Comparison of ENCODE assay signal across 9 cellular contexts in genomic region chr3:122578110-122578740, GRCh38. TPM values are rescaled to one million over a fixed set of nuclear protein-coding genes. Genes with fewer than 3 reads are reported as not detected.
DNase-seq lines count a peak whose midpoint lies in the region; ATAC-seq and TF ChIP-seq lines count a peak whose summit lies in the region.
"Had no signal": no experiment of that assay in that cellular context is flagged by ENCODE, and none has a peak within 500 bp of the region (broad histone marks: within the 10 kb centered on the region; RNA-seq: fewer than 3 reads in every experiment).

No MANE protein-coding gene starts in this region.

- H3K27me3 ChIP-seq in endodermal cell (ENCODE audit: control insufficient read depth, insufficient read depth, low read length, poor library complexity, severe bottlenecking) (no peaks in the 10 kb centered on the region), prostate gland (replicated peaks; ENCODE audit: insufficient read depth) (no peaks in the 10 kb centered on the region), thyroid gland (no peaks in the 10 kb centered on the region)

- DNase-seq in Kasumi-1 (lab: John Stamatoyannopoulos, UW) (peak; percentile 14 to 27), endodermal cell (no peak), prostate gland (ENCODE audit: low spot score) (no peak), thyroid gland (no peak)

- TF ChIP-seq POLR2A in prostate gland (IDR thresholded peaks at IDR 0.05) (no peak), thyroid gland (IDR thresholded peaks at IDR 0.05) (no peak)

- no peak overlapping the region for H3K4me3 ChIP-seq in endodermal cell (ENCODE audit: low read length)
- H3K4me3 ChIP-seq in prostate gland: peak overlapping the region; percentile 23 to 33
- H3K4me3 ChIP-seq in thyroid gland (replicated peaks in 1 of 3): peak overlapping the region in 1 of 3 donors; percentile 38

- H3K9me3 Mint-ChIP-seq in endodermal cell: peaks cover 20% of the 10 kb centered on the region

- H3K9ac ChIP-seq in ES-I3 (ENCODE audit: low read depth, low read length) (peak overlapping the region; percentile 44; the same call in 1 of the 2 replicates), endodermal cell (ENCODE audit: extremely low read depth, low read length, poor library complexity, severe bottlenecking) (no peak overlapping the region)

- H3K4me1 ChIP-seq in ES-I3 (ENCODE audit: insufficient read depth, low read length) (peaks cover 4% of the 10 kb centered on the region), endodermal cell (ENCODE audit: control insufficient read depth, insufficient read depth, low read length) (no peaks in the 10 kb centered on the region), prostate gland (replicated peaks) (no peaks in the 10 kb centered on the region), thyroid gland (peaks cover 0 to 3% of the 10 kb centered on the region in 2 donors)

- no peak for TF ChIP-seq CTCF in endodermal cell (conservative IDR thresholded peaks at IDR 0.05)
- no peak for TF ChIP-seq CTCF in prostate gland (IDR thresholded peaks at IDR 0.05)
- TF ChIP-seq CTCF in thyroid gland (IDR thresholded peaks at IDR 0.05): no peak

- no peak overlapping the region for H3K27ac ChIP-seq in endodermal cell (ENCODE audit: low read depth, low read length)
- no peak overlapping the region for H3K27ac ChIP-seq in prostate gland
- no peak overlapping the region for H3K27ac ChIP-seq in thyroid gland

- intact Hi-C loops in prostate gland (cut with DNase I) (no loop called here), thyroid gland (cut with DNase I) (no loop called here)

- peaks cover 21% of the 10 kb centered on the region for H3K27me3 Mint-ChIP-seq in endodermal cell (ENCODE audit: insufficient read depth)

- peak overlapping the region; percentile 63 for H3K4me3 Mint-ChIP-seq in endodermal cell

- H3K27ac Mint-ChIP-seq in endodermal cell: no peak overlapping the region

- WGBS in endodermal cell (ENCODE audit: insufficient coverage in 1 of 2, insufficient read length in 1 of 2), 2 experiments: 82 to 92% methylated on average over 2 to 4 of the region's 5 CpGs
- 51% methylated on average over 5 of the region's 5 CpGs for WGBS in prostate gland
- WGBS in thyroid gland, 2 donors: 74% methylated on average over 5 of the region's 5 CpGs

- H3K36me3 Mint-ChIP-seq in endodermal cell (ENCODE audit: low read depth): peaks cover 5% of the 10 kb centered on the region

- ATAC-seq in HG02938 (IDR thresholded peaks at IDR 0.05; ENCODE audit: unreplicated experiment) (no peak), HG02588 (IDR thresholded peaks at IDR 0.05; ENCODE audit: unreplicated experiment) (no peak), esophagus mucosa (no peak)
- ATAC-seq: Panc1 had no signal

- H3K36me3 ChIP-seq in ES-I3 (ENCODE audit: insufficient read depth, low read length) (no peaks in the 10 kb centered on the region), endodermal cell (ENCODE audit: control insufficient read depth, insufficient read depth, low read length) (no peaks in the 10 kb centered on the region), prostate gland (no peaks in the 10 kb centered on the region), thyroid gland (no peaks in the 10 kb centered on the region)

- no peaks in the 10 kb centered on the region for H3K4me1 Mint-ChIP-seq in endodermal cell

- H3K9me3 ChIP-seq in ES-I3 (ENCODE audit: control insufficient read depth, insufficient read depth, low read length): peaks cover 7% of the 10 kb centered on the region
- peaks cover 23% of the 10 kb centered on the region for H3K9me3 ChIP-seq in endodermal cell (ENCODE audit: control insufficient read depth, low read length)
- no peaks in the 10 kb centered on the region for H3K9me3 ChIP-seq in prostate gland
- no peaks in the 10 kb centered on the region for H3K9me3 ChIP-seq in thyroid gland

RNA-seq across cellular contexts. Expression of gene PARP15, which starts 0.8 kb away (rescaled TPM):
- total RNA-seq in endodermal cell (under 1 TPM; 0.18 to 0.44 TPM), prostate gland (1 to 10 TPM in 1 of 2 donors, under 1 TPM in 1; 0.23 to 2.7 TPM), thyroid gland (1 to 10 TPM; 1.2 to 2.3 (median 1.6) TPM), esophagus mucosa (0.56 TPM)
- polyA plus RNA-seq in endodermal cell (2013, experiment 1 of 2): not detected
- not detected for polyA plus RNA-seq in endodermal cell (2013, experiment 2 of 2)

RNA-seq across cellular contexts. Expression of gene DTX3L, which starts 14.1 kb away (rescaled TPM):
- total RNA-seq in endodermal cell (1 to 10 TPM; 4.9 to 6.6 TPM), prostate gland (10 to 100 TPM; 22.8 to 46.3 TPM), thyroid gland (10 to 100 TPM; 21.1 to 32.1 (median 26.5) TPM), esophagus mucosa (28.5 TPM)
- 0.85 TPM for polyA plus RNA-seq in endodermal cell (2013, experiment 1 of 2)
- polyA plus RNA-seq in endodermal cell (2013, experiment 2 of 2): 1.1 TPM

RNA-seq across cellular contexts. Expression of gene PARP9, which starts 14.1 kb away (rescaled TPM):
- total RNA-seq in endodermal cell (1 to 10 TPM; 3.7 to 4.3 TPM), prostate gland (10 to 100 TPM; 30.4 to 41.7 TPM), thyroid gland (10 to 100 TPM; 22.9 to 34.0 (median 31.5) TPM), esophagus mucosa (27.5 TPM)
- 0.96 TPM for polyA plus RNA-seq in endodermal cell (2013, experiment 1 of 2)
- polyA plus RNA-seq in endodermal cell (2013, experiment 2 of 2): 0.99 TPM

Comparison
In these comparisons a context has a peak if more than half of its experiments do, and no peak if none do; other contexts are left out.
1. DNase-seq: peak in Kasumi-1 (2 of 2); none in endodermal cell (single experiment), prostate gland (single experiment) and thyroid gland (0 of 2).